In the genomic region with DNA sequence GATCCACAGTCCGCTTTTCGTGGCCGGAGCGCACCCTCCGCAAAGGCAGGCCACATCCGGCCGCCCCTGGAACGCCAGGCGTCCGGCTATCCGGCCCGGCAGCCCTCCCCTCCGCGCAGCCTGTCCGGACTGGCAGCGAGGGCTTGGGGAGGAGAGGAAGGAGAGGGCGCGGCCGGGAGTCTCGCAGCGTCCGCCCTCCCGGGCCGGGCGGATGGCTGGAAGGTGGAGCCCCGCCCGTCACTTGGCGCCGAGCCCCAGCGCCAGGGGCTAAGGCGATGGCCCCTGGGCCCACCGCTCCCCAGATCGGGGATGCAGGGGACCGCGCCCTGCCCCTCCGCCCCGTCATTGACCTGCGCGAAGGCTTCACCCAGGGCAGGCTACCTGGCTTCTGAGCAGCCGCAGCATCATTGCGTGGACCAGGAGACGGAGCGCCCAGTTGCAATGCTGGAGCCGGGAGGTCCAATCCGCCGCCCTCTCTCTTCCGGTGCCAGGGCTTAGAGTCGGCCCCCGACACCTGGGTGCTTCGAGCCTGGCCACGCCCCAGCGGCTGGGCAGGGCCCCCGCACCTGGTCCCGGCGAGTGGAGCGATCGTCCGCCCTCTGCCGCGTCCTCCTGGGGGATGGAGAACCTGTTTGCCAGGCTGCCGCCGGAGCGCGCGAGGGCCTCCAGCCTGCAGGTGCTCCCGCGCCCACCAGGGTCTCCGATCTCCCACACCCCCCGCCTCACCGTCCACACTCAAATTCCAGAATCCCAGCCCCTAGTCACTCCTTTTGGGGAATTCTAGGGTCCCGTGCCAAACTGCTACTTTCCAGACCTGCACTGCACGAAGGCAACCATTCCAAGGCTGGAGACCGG, we compare ENCODE assay signal across 9 cellular contexts. TPM values are rescaled to one million over a fixed set of nuclear protein-coding genes. Genes with fewer than 3 reads are reported as not detected.
DNase-seq lines count a peak whose midpoint lies in the region; ATAC-seq, FAIRE-seq and TF ChIP-seq lines count a peak whose summit lies in the region.
"Had no signal": no experiment of that assay in that cellular context is flagged by ENCODE, and none has a peak within 500 bp of the region (broad histone marks: within the 10 kb centered on the region; RNA-seq: fewer than 3 reads in every experiment).

Gene FUT1, minus strand, starts transcription at position 131 of the 855 bp plus-strand sequence. CDS start 1,360 bp downstream, outside the sequence.

- H3K27ac ChIP-seq in DND-41 (ENCODE audit: low read length) (no peak within 1 kb of the TSS), mesodermal cell (ENCODE audit: low read depth, low read length, severe bottlenecking) (no peak within 1 kb of the TSS)
- H3K27ac ChIP-seq: SJSA1 had no signal

- peak within 1 kb of the TSS; percentile 51; the same call in 1 of the 2 replicates for H3K4me2 ChIP-seq in DND-41 (ENCODE audit: insufficient read depth, low read length)

- no peak for DNase-seq in DND-41
- DNase-seq in NCI-H1694 (lab: John Stamatoyannopoulos, UW), result peak; percentile 22
- DNase-seq in urothelium cell line (ENCODE audit: low spot score), result peak; percentile 60
- no peak for DNase-seq in Kasumi-1 (lab: John Stamatoyannopoulos, UW)
- no peak for DNase-seq in OCI-M1 (lab: John Stamatoyannopoulos, UW)

- FAIRE-seq in urothelium cell line (lab: Jason Lieb, UNC), result no peak

- H3K79me2 ChIP-seq in DND-41 (ENCODE audit: insufficient read depth, low read length), result no peaks in the 10 kb centered on the region

- H4K20me1 ChIP-seq in DND-41 (ENCODE audit: insufficient read depth, low read length), result no peaks in the 10 kb centered on the region

- H3K36me3 ChIP-seq in DND-41 (ENCODE audit: insufficient read depth, low read length) (no peaks in the 10 kb centered on the region), endocrine pancreas (ENCODE audit: control insufficient read depth, insufficient read depth, low read length) (no peaks in the 10 kb centered on the region), mesodermal cell (ENCODE audit: control insufficient read depth, insufficient read depth, low read length) (no peaks in the 10 kb centered on the region)
- H3K36me3 ChIP-seq: SJSA1 had no signal

- whole genome bisulfite sequencing in mesodermal cell (ENCODE audit: insufficient coverage in 2 of 2), 2 experiments, result 3% methylated on average over 59 of the region's 73 CpGs

- TF ChIP-seq CTCF in DND-41 (IDR thresholded peaks at IDR 0.05; ENCODE audit: borderline replicate concordance, extremely low read depth, low read length, poor library complexity, severe bottlenecking) (no peak), WI38 (IDR thresholded peaks at IDR 0.05; ENCODE audit: low read depth, low read length) (no peak)

- no peaks in the 10 kb centered on the region for H3K9me3 ChIP-seq in DND-41 (ENCODE audit: insufficient read depth, low read length, severe bottlenecking)
- H3K9me3 ChIP-seq in endocrine pancreas (ENCODE audit: control insufficient read depth, low read length), result no peaks in the 10 kb centered on the region
- no peaks in the 10 kb centered on the region for H3K9me3 ChIP-seq in mesodermal cell (ENCODE audit: control insufficient read depth, low read length)
- H3K9me3 ChIP-seq: SJSA1 had no signal

- H3K4me3 ChIP-seq in DND-41 (ENCODE audit: low read depth in 1 of 2, low read length in 2 of 2) (peak within 1 kb of the TSS in 1 of 2 experiments; percentile 27; a peak in 1 of 4 replicates), WI38 (ENCODE audit: low read depth, low read length) (peak within 1 kb of the TSS; percentile 31), endocrine pancreas (ENCODE audit: control insufficient read depth, insufficient read depth, low read length) (peak within 1 kb of the TSS; percentile 48), mesodermal cell (ENCODE audit: extremely low read depth, insufficient read depth, low read length, poor library complexity, severe bottlenecking) (peak within 1 kb of the TSS; percentile 39)
- H3K4me3 ChIP-seq: SJSA1 had no signal

- ATAC-seq in DND-41 (ENCODE audit: insufficient read depth, low read depth), result peak; percentile 34; the same call in 2 of the 3 replicates

- H2AFZ ChIP-seq in DND-41 (ENCODE audit: low read depth, low read length), result peak within 1 kb of the TSS; percentile 19; the same call in 1 of the 2 replicates

- peaks cover 16% of the 10 kb centered on the region for H3K27me3 ChIP-seq in DND-41 (ENCODE audit: insufficient read depth, low read length, poor library complexity)
- no peaks in the 10 kb centered on the region for H3K27me3 ChIP-seq in endocrine pancreas (ENCODE audit: control insufficient read depth, insufficient read depth, low read length)

- H3K9ac ChIP-seq in DND-41 (ENCODE audit: low read depth, low read length) (no peak within 1 kb of the TSS), endocrine pancreas (ENCODE audit: control insufficient read depth, insufficient read depth, low read length) (peak within 1 kb of the TSS; percentile 75)

- H3K4me1 ChIP-seq in DND-41 (ENCODE audit: insufficient read depth, low read length) (peaks cover 10% of the 10 kb centered on the region), endocrine pancreas (ENCODE audit: control insufficient read depth, insufficient read depth, low read length) (no peaks in the 10 kb centered on the region), mesodermal cell (ENCODE audit: control insufficient read depth, insufficient read depth, low read length, poor library complexity, severe bottlenecking) (no peaks in the 10 kb centered on the region)

RNA-seq across cellular contexts. Expression of gene FUT1, which starts in this region (rescaled TPM):
- polyA plus RNA-seq in mesodermal cell (2013, experiment 1 of 2), result 1.6 TPM
- 1.2 TPM for polyA plus RNA-seq in mesodermal cell (2013, experiment 2 of 2)

Comparison
In these comparisons a context has a peak if more than half of its experiments do, and no peak if none do; other contexts are left out.
1. DNase-seq: peak in NCI-H1694 (single experiment) and urothelium cell line (single experiment); none in DND-41 (single experiment), Kasumi-1 (0 of 2) and OCI-M1 (single experiment).